9 cellular contexts compared by ENCODE assay signal in the genomic region with DNA sequence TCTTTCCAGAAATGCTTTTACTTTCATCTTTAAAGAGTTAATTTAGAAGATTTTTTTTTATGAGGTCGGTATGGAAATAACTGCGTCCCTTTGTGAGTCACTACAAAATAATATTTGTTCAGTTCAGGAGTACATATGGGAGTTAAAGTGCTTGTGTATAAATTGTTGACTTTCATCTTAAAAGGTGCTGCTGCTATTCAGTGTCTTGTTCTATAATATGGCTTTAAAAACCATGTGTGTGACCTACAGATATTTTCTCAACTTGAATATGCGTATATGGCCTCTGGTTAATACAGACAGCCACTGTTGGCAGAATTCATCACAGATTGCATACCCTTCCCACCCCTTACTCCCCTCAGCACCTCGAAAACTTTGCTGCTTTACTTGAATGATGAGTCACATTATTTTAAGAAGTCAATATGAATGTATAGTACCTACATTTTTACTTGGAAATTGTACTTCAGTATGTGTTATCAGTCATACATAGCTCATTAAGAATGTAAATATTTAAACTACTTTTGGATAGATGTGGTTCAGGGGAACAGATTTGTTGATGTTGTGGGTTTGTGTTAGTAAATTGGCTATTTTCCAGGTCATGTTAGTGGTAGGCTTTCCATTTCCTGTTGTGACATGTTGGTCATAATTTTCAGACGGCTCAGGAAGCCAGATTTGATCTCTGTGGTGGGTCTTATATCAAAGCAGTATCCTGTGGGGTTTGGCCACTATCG. TPM values are rescaled to one million over a fixed set of nuclear protein-coding genes. Genes with fewer than 3 reads are reported as not detected.
A peak's percentile ranks its signal among the peaks of the same experiment; 100 is the strongest.
DNase-seq lines count a peak whose midpoint lies in the region; ATAC-seq, FAIRE-seq and TF ChIP-seq lines count a peak whose summit lies in the region.
"Had no signal": no experiment of that assay in that cellular context is flagged by ENCODE, and none has a peak within 500 bp of the region (broad histone marks: within the 10 kb centered on the region; RNA-seq: fewer than 3 reads in every experiment).

No MANE protein-coding gene starts in this region.

- CTCF ChIA-PET in activated CD8-positive, alpha-beta memory T cell treated with anti-CD3 and anti-CD28 coated beads, Interleukin-2, amount 10 ng/mL, durations not matched to agents 7 days and 5 days (lab: Charles Lee) = interaction anchor here (1.9 kb wide), 1 partner anchor 9 kb away, joined by 10 read pairs; the partner anchor contains the start of gene NEK1

- DNase-seq in activated CD8-positive, alpha-beta memory T cell treated with anti-CD3 and anti-CD28 coated beads, Interleukin-2, amount 10 ng/mL, durations not matched to agents 7 days and 5 days = peak; percentile 62
- DNase-seq in activated CD8-positive, alpha-beta memory T cell treated with anti-CD3 and anti-CD28 coated beads for 24 hours = no peak
- peak; percentile 14 for DNase-seq in activated CD4-positive, alpha-beta T cell treated with anti-CD3 and anti-CD28 coated beads for 48 hours
- peak in 1 of 2 donors; percentile 61 for DNase-seq in foreskin keratinocyte
- peak; percentile 45 for DNase-seq in small intestine
- DNase-seq in occipital lobe (lab: John Stamatoyannopoulos, UW) = no peak

- WGBS in small intestine, 3 donors = 2 to 4% (median 3%) methylated on average over 6 of the region's 6 CpGs

- H3K4me3 Mint-ChIP-seq in activated CD8-positive, alpha-beta memory T cell treated with anti-CD3 and anti-CD28 coated beads, Interleukin-2, amount 10 ng/mL, durations not matched to agents 7 days and 5 days = peak overlapping the region; percentile 100

- H3K27ac ChIP-seq in KOPT-K1 (ENCODE audit: low read depth, low read length, poor library complexity, severe bottlenecking) (peak overlapping the region; percentile 91), foreskin keratinocyte (peak overlapping the region; percentile 96), small intestine (ENCODE audit: low read depth in 1 of 2, low read length in 1 of 2) (peak overlapping the region in 1 of 2 donors; percentile 56)

- no peak for TF ChIP-seq CTCF in foreskin keratinocyte (conservative IDR thresholded peaks at IDR 0.05)

- peak overlapping the region; percentile 83 for H3K27ac Mint-ChIP-seq in activated CD8-positive, alpha-beta memory T cell treated with anti-CD3 and anti-CD28 coated beads, Interleukin-2, amount 10 ng/mL, durations not matched to agents 7 days and 5 days

- H3K9me3 Mint-ChIP-seq in activated CD8-positive, alpha-beta memory T cell treated with anti-CD3 and anti-CD28 coated beads, Interleukin-2, amount 10 ng/mL, durations not matched to agents 7 days and 5 days (ENCODE audit: low read depth) = no peaks in the 10 kb centered on the region

- ATAC-seq in activated CD8-positive, alpha-beta memory T cell treated with anti-CD3 and anti-CD28 coated beads, Interleukin-2, amount 10 ng/mL, durations not matched to agents 7 days and 5 days = peak; percentile 10
- no peak for ATAC-seq in foreskin keratinocyte
- ATAC-seq in GM19324 (IDR thresholded peaks at IDR 0.05; ENCODE audit: low FRiP score, unreplicated experiment) = no peak

- no peaks in the 10 kb centered on the region for H3K9me3 ChIP-seq in KOPT-K1 (ENCODE audit: insufficient read depth, low read length, poor library complexity, severe bottlenecking)
- no peaks in the 10 kb centered on the region for H3K9me3 ChIP-seq in small intestine (ENCODE audit: control insufficient read depth, low read depth)
- H3K9me3 ChIP-seq: neutrophil had no signal

- peak overlapping the region in 1 of 2 donors; percentile 62 for H3K4me3 ChIP-seq in small intestine (ENCODE audit: low read depth in 1 of 2, low read length in 2 of 2)

- peaks cover 10% of the 10 kb centered on the region for H3K36me3 Mint-ChIP-seq in activated CD8-positive, alpha-beta memory T cell treated with anti-CD3 and anti-CD28 coated beads, Interleukin-2, amount 10 ng/mL, durations not matched to agents 7 days and 5 days

- H3K36me3 ChIP-seq in KOPT-K1 (ENCODE audit: insufficient read depth, low read length) (no peaks in the 10 kb centered on the region), small intestine (ENCODE audit: control insufficient read depth in 2 of 2, insufficient read depth in 2 of 2, low read length in 2 of 2) (no peaks in the 10 kb centered on the region)
- H3K36me3 ChIP-seq: neutrophil had no signal

- peaks cover 48% of the 10 kb centered on the region for H3K4me1 Mint-ChIP-seq in activated CD8-positive, alpha-beta memory T cell treated with anti-CD3 and anti-CD28 coated beads, Interleukin-2, amount 10 ng/mL, durations not matched to agents 7 days and 5 days

- peaks cover 22% of the 10 kb centered on the region for H3K4me1 ChIP-seq in foreskin keratinocyte
- H3K4me1 ChIP-seq in small intestine (ENCODE audit: control insufficient read depth in 2 of 2, insufficient read depth in 1 of 2, low read depth in 1 of 2, low read length in 1 of 2) = peaks cover 0 to 2% of the 10 kb centered on the region in 2 donors

- no peak for FAIRE-seq in small intestine (lab: Jason Lieb, UNC)

- H3K27me3 ChIP-seq in foreskin keratinocyte (no peaks in the 10 kb centered on the region), small intestine (ENCODE audit: control insufficient read depth in 2 of 2, insufficient read depth in 2 of 2, low read length in 2 of 2) (no peaks in the 10 kb centered on the region)

- no peaks in the 10 kb centered on the region for H3K27me3 Mint-ChIP-seq in activated CD8-positive, alpha-beta memory T cell treated with anti-CD3 and anti-CD28 coated beads, Interleukin-2, amount 10 ng/mL, durations not matched to agents 7 days and 5 days

RNA-seq across cellular contexts. Expression of gene CLCN3, which starts 1.5 kb away (rescaled TPM):
- total RNA-seq in activated CD8-positive, alpha-beta memory T cell treated with anti-CD3 and anti-CD28 coated beads, Interleukin-2, amount 10 ng/mL, durations not matched to agents 7 days and 5 days = 10 to 100 TPM; 21.5 to 22.8 TPM
- total RNA-seq in foreskin keratinocyte (21.3 and 24.5 TPM in 2 replicates), occipital lobe (111 TPM)
- polyA plus RNA-seq in foreskin keratinocyte (4.8 and 5.4 TPM in 2 replicates), small intestine (10 to 100 TPM in 1 of 3 donors, 1 to 10 TPM in 2; 8.6 to 30.0 (median 8.7) TPM)

RNA-seq across cellular contexts. Expression of gene NEK1, which starts 9.5 kb away (rescaled TPM):
- total RNA-seq in activated CD8-positive, alpha-beta memory T cell treated with anti-CD3 and anti-CD28 coated beads, Interleukin-2, amount 10 ng/mL, durations not matched to agents 7 days and 5 days = 10 to 100 TPM; 12.9 to 21.6 TPM
- total RNA-seq in foreskin keratinocyte (10.3 and 11.1 TPM in 2 replicates), occipital lobe (31.5 TPM)
- polyA plus RNA-seq in foreskin keratinocyte (3.4 and 3.7 TPM in 2 replicates), small intestine (1 to 10 TPM; 2.7 to 4.4 (median 2.7) TPM)

Comparison
In these comparisons a context has a peak if more than half of its experiments do, and no peak if none do; other contexts are left out.
1. DNase-seq: peak in activated CD8-positive, alpha-beta memory T cell treated with anti-CD3 and anti-CD28 coated beads, Interleukin-2, amount 10 ng/mL, durations not matched to agents 7 days and 5 days (single experiment), activated CD4-positive, alpha-beta T cell treated with anti-CD3 and anti-CD28 coated beads for 48 hours (single experiment) and small intestine (single experiment); none in activated CD8-positive, alpha-beta memory T cell treated with anti-CD3 and anti-CD28 coated beads for 24 hours (single experiment) and occipital lobe (single experiment).